In genomic region chr4:95379633-95380032, GRCh38 we compare ENCODE assay signal across 22 cellular contexts.
"Had no signal": no experiment of that assay in that cellular context is flagged by ENCODE, and none has a peak within 500 bp of the region (broad histone marks: within the 10 kb centered on the region; RNA-seq: fewer than 3 reads in every experiment).

No MANE protein-coding gene starts in this region.

- FAIRE-seq: endothelial cell of umbilical vein, islet of Langerhans, keratinocyte had no signal

- H3K27me3 ChIP-seq: dorsolateral prefrontal cortex, esophagus muscularis mucosa, gastroesophageal sphincter, heart right ventricle, left lung had no signal

- DNase-seq: dermis blood vessel endothelial cell; dorsolateral prefrontal cortex; effector CD4-positive, alpha-beta T cell; effector memory CD4-positive, alpha-beta T cell; foreskin keratinocyte; head of caudate nucleus; heart right ventricle; hippocampal formation; left cardiac atrium; left lung; left ventricle myocardium superior; lower lobe of right lung; mesenchymal stem cell; mucosa of descending colon; naive B cell had no signal

- H3K4me3 Mint-ChIP-seq: mesothelial cell of epicardium, naive B cell had no signal

- H3K9me3 Mint-ChIP-seq: mesothelial cell of epicardium had no signal

- H3K4me3 ChIP-seq: coronary artery, dorsolateral prefrontal cortex, esophagus muscularis mucosa, gastroesophageal sphincter, heart right ventricle, left lung, lower lobe of right lung, mucosa of descending colon had no signal

- H3K27ac Mint-ChIP-seq: mesothelial cell of epicardium, naive B cell had no signal

- H3K9me3 ChIP-seq: esophagus muscularis mucosa, gastroesophageal sphincter, heart right ventricle, left lung, lower lobe of right lung, mucosa of descending colon had no signal

- H3K36me3 ChIP-seq: esophagus muscularis mucosa, gastroesophageal sphincter, heart right ventricle, left lung, lower lobe of right lung had no signal

- H3K4me1 Mint-ChIP-seq: naive B cell had no signal

- H3K27me3 Mint-ChIP-seq: naive B cell had no signal

- H3K4me1 ChIP-seq: esophagus muscularis mucosa, foreskin keratinocyte, gastroesophageal sphincter, heart right ventricle, left lung, lower lobe of right lung had no signal

- H3K36me3 Mint-ChIP-seq: naive B cell had no signal

- H3K27ac ChIP-seq: coronary artery, esophagus muscularis mucosa, foreskin keratinocyte, gastroesophageal sphincter, heart right ventricle, left lung, lower lobe of right lung had no signal

- ATAC-seq: foreskin keratinocyte, gastroesophageal sphincter, heart right ventricle, left cardiac atrium, left lung, left ventricle myocardium superior, lower lobe of right lung, mucosa of descending colon had no signal
